1 cellular context compared by ENCODE assay signal in genomic region chr4:7952615-7953014, GRCh38.
TF ChIP-seq lines count a peak whose summit lies in the region.

No MANE protein-coding gene starts in this region.

TF ChIP-seq in GM12878, 131 proteins besides CTCF, POLR2A, EP300 and RAD21:
- TF ChIP-seq RCOR1 (conservative IDR thresholded peaks at IDR 0.05; ENCODE audit: low read depth, low read length) (no peak), MTA2 (IDR thresholded peaks at IDR 0.05; ENCODE audit: low read depth) (no peak), CBFB (IDR thresholded peaks at IDR 0.05; ENCODE audit: low read depth) (no peak), SMC3 (IDR thresholded peaks at IDR 0.05; ENCODE audit: borderline replicate concordance, low read length) (no peak)
- TF ChIP-seq, protein P1, sequence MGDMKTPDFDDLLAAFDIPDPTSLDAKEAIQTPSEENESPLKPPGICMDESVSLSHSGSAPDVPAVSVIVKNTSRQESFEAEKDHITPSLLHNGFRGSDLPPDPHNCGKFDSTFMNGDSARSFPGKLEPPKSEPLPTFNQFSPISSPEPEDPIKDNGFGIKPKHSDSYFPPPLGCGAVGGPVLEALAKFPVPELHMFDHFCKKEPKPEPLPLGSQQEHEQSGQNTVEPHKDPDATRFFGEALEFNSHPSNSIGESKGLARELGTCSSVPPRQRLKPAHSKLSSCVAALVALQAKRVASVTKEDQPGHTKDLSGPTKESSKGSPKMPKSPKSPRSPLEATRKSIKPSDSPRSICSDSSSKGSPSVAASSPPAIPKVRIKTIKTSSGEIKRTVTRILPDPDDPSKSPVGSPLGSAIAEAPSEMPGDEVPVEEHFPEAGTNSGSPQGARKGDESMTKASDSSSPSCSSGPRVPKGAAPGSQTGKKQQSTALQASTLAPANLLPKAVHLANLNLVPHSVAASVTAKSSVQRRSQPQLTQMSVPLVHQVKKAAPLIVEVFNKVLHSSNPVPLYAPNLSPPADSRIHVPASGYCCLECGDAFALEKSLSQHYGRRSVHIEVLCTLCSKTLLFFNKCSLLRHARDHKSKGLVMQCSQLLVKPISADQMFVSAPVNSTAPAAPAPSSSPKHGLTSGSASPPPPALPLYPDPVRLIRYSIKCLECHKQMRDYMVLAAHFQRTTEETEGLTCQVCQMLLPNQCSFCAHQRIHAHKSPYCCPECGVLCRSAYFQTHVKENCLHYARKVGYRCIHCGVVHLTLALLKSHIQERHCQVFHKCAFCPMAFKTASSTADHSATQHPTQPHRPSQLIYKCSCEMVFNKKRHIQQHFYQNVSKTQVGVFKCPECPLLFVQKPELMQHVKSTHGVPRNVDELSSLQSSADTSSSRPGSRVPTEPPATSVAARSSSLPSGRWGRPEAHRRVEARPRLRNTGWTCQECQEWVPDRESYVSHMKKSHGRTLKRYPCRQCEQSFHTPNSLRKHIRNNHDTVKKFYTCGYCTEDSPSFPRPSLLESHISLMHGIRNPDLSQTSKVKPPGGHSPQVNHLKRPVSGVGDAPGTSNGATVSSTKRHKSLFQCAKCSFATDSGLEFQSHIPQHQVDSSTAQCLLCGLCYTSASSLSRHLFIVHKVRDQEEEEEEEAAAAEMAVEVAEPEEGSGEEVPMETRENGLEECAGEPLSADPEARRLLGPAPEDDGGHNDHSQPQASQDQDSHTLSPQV (IDR thresholded peaks at IDR 0.05), result no peak
- TF ChIP-seq, protein P2, sequence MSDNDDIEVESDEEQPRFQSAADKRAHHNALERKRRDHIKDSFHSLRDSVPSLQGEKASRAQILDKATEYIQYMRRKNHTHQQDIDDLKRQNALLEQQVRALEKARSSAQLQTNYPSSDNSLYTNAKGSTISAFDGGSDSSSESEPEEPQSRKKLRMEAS (IDR thresholded peaks at IDR 0.05; ENCODE audit: low read depth, low read length), result no peak
- TF ChIP-seq, protein P3, sequence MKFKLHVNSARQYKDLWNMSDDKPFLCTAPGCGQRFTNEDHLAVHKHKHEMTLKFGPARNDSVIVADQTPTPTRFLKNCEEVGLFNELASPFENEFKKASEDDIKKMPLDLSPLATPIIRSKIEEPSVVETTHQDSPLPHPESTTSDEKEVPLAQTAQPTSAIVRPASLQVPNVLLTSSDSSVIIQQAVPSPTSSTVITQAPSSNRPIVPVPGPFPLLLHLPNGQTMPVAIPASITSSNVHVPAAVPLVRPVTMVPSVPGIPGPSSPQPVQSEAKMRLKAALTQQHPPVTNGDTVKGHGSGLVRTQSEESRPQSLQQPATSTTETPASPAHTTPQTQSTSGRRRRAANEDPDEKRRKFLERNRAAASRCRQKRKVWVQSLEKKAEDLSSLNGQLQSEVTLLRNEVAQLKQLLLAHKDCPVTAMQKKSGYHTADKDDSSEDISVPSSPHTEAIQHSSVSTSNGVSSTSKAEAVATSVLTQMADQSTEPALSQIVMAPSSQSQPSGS (IDR thresholded peaks at IDR 0.05; ENCODE audit: low read length), result no peak
